In genomic region chr5:643351-643801, GRCh38 we compare ENCODE assay signal across 14 cellular contexts. TPM values are rescaled to one million over a fixed set of nuclear protein-coding genes. Genes with fewer than 3 reads are reported as not detected.
A peak's percentile ranks its signal among the peaks of the same experiment; 100 is the strongest.
DNase-seq lines count a peak whose midpoint lies in the region; ATAC-seq and TF ChIP-seq lines count a peak whose summit lies in the region.
"Had no signal": no experiment of that assay in that cellular context is flagged by ENCODE, and none has a peak within 500 bp of the region (broad histone marks: within the 10 kb centered on the region; RNA-seq: fewer than 3 reads in every experiment).

No MANE protein-coding gene starts in this region.

- no peaks in the 10 kb centered on the region for H3K4me1 Mint-ChIP-seq in CD8-positive, alpha-beta T cell (ENCODE audit: low read depth)

- no peaks in the 10 kb centered on the region for H3K27me3 ChIP-seq in DOHH2 (ENCODE audit: control insufficient read depth, low read length)
- no peaks in the 10 kb centered on the region for H3K27me3 ChIP-seq in CD8-positive, alpha-beta T cell (ENCODE audit: insufficient read depth, low read length)

- H3K4me2 ChIP-seq in DOHH2 (ENCODE audit: low read length) (peak overlapping the region; percentile 19; the same call in 1 of the 2 replicates), OCI-LY7 (ENCODE audit: low read length) (peak overlapping the region; percentile 37; the same call in 1 of the 2 replicates)

- intact Hi-C loops in OCI-LY7 (cut with micrococcal nuclease; ENCODE audit: unreplicated experiment), result no loop called here
- intact Hi-C loops in CD8-positive, alpha-beta T cell (cut with DNase I, micrococcal nuclease), result no loop called here
- intact Hi-C loops in Right ventricle myocardium superior (cut with DNase I), result no loop called here

- no peaks in the 10 kb centered on the region for H4K20me1 ChIP-seq in DOHH2 (ENCODE audit: control insufficient read depth, insufficient read depth, low read depth, low read length)
- no peaks in the 10 kb centered on the region for H4K20me1 ChIP-seq in OCI-LY7 (ENCODE audit: insufficient read depth, low read length)

- no TSS peak for BruUV-seq in OCI-LY7 (replicated peaks; lab: Mats Ljungman, UMichigan)

- no peaks in the 10 kb centered on the region for H3K9me3 Mint-ChIP-seq in CD8-positive, alpha-beta T cell
- H3K9me3 Mint-ChIP-seq: activated naive CD8-positive, alpha-beta T cell treated with anti-CD3 and anti-CD28 coated beads, Interleukin-2, amount 50 U/mL, for 24 hours; CD4-positive, alpha-beta memory T cell had no signal

- TF ChIP-seq CTCF in DOHH2 (IDR thresholded peaks at IDR 0.05; ENCODE audit: low read depth, low read length, poor library complexity, severe bottlenecking) (no peak), OCI-LY7 (conservative IDR thresholded peaks at IDR 0.05; ENCODE audit: low read length) (peak; percentile 27; the same call in 1 of the 2 replicates)
- no peak for TF ChIP-seq CTCF in CD8-positive, alpha-beta T cell (IDR thresholded peaks at IDR 0.05)

- no peaks in the 10 kb centered on the region for H3K27me3 Mint-ChIP-seq in CD8-positive, alpha-beta T cell (ENCODE audit: low read depth)
- H3K27me3 Mint-ChIP-seq: activated naive CD8-positive, alpha-beta T cell treated with anti-CD3 and anti-CD28 coated beads, Interleukin-2, amount 50 U/mL, for 24 hours; CD4-positive, alpha-beta memory T cell had no signal

- no peak overlapping the region for H3K4me3 ChIP-seq in DOHH2 (ENCODE audit: low read length)
- H3K4me3 ChIP-seq in OCI-LY7 (ENCODE audit: low read depth, low read length, poor library complexity, severe bottlenecking), result no peak overlapping the region
- H3K4me3 ChIP-seq in CD8-positive, alpha-beta T cell (ENCODE audit: low read depth, low read length), result no peak overlapping the region

- H3K27ac Mint-ChIP-seq in CD8-positive, alpha-beta T cell, result no peak overlapping the region
- H3K27ac Mint-ChIP-seq: activated naive CD8-positive, alpha-beta T cell treated with anti-CD3 and anti-CD28 coated beads, Interleukin-2, amount 50 U/mL, for 24 hours; CD4-positive, alpha-beta memory T cell had no signal

- no peaks in the 10 kb centered on the region for H3F3A ChIP-seq in DOHH2 (ENCODE audit: control insufficient read depth, insufficient read depth)

- POLR2A ChIA-PET in OCI-LY7 (lab: Charles Lee), result interaction anchor here (1.0 kb wide), 1 partner anchor 30 kb away, joined by 3 read pairs; no protein-coding TSS in a partner anchor
- POLR2A ChIA-PET in CD8-positive, alpha-beta T cell (lab: Charles Lee), result interaction anchor here (0.6 kb wide), 1 partner anchor 358 kb away, joined by 3 read pairs; no protein-coding TSS in a partner anchor

- ATAC-seq in GM19397 (IDR thresholded peaks at IDR 0.05; ENCODE audit: unreplicated experiment), result peak; percentile 14
- peak; percentile 34 for ATAC-seq in HG03108 (IDR thresholded peaks at IDR 0.05; ENCODE audit: unreplicated experiment)
- no peak for ATAC-seq in CD8-positive, alpha-beta T cell
- no peak for ATAC-seq in Right ventricle myocardium superior (ENCODE audit: poor library complexity)
- ATAC-seq: activated naive CD8-positive, alpha-beta T cell treated with anti-CD3 and anti-CD28 coated beads, Interleukin-2, amount 50 U/mL, for 24 hours had no signal

- no peak overlapping the region for H3K4me3 Mint-ChIP-seq in CD8-positive, alpha-beta T cell
- H3K4me3 Mint-ChIP-seq: activated naive CD8-positive, alpha-beta T cell treated with anti-CD3 and anti-CD28 coated beads, Interleukin-2, amount 50 U/mL, for 24 hours; CD4-positive, alpha-beta memory T cell had no signal

- peaks cover 17% of the 10 kb centered on the region for H3K9me3 ChIP-seq in DOHH2 (ENCODE audit: control insufficient read depth, insufficient read depth, low read length)
- H3K9me3 ChIP-seq in OCI-LY7 (ENCODE audit: low read length), result 0 out of 2 replicates have a peak, but pooled peaks cover 6% of the 10 kb centered on the region
- no peaks in the 10 kb centered on the region for H3K9me3 ChIP-seq in CD8-positive, alpha-beta T cell (ENCODE audit: low read length)

- H3K27ac ChIP-seq in DOHH2 (ENCODE audit: low read depth, low read length), result no peak overlapping the region
- H3K27ac ChIP-seq in OCI-LY7 (ENCODE audit: low read depth, low read length, poor library complexity, severe bottlenecking), result no peak overlapping the region
- H3K27ac ChIP-seq in CD8-positive, alpha-beta T cell (ENCODE audit: low read depth, low read length), result no peak overlapping the region

- DNase-seq in OCI-LY7 (ENCODE audit: low spot score) (peak; percentile 78), MV-4-11 (lab: John Stamatoyannopoulos, UW) (no peak), Right ventricle myocardium superior (no peak)
- DNase-seq in CD8-positive, alpha-beta T cell, result no peak
- no peak for DNase-seq in activated T-cell treated with anti-CD3 and anti-CD28 coated beads, Interleukin-2, amount 50 U/mL, for 48 hours
- DNase-seq: activated CD4-positive, alpha-beta T cell treated with anti-CD3 and anti-CD28 coated beads for 4 hours; activated naive CD8-positive, alpha-beta T cell treated with anti-CD3 and anti-CD28 coated beads, Interleukin-2, amount 50 U/mL, for 24 hours; CD4-positive, alpha-beta memory T cell; effector CD4-positive, alpha-beta T cell; NCI-H1048; SHP77 treated with DMSO at 0.1 percent for 48 hours had no signal

- H3K79me2 ChIP-seq in DOHH2 (ENCODE audit: control insufficient read depth, low read length) (no peaks in the 10 kb centered on the region), OCI-LY7 (ENCODE audit: insufficient read depth, low read depth, low read length) (no peaks in the 10 kb centered on the region)

- peaks cover 12% of the 10 kb centered on the region for H3K4me1 ChIP-seq in DOHH2 (ENCODE audit: control insufficient read depth, low read length)
- peaks cover 15% of the 10 kb centered on the region for H3K4me1 ChIP-seq in OCI-LY7 (ENCODE audit: insufficient read depth, low read length, poor library complexity, severe bottlenecking)
- H3K4me1 ChIP-seq in CD8-positive, alpha-beta T cell (ENCODE audit: insufficient read depth, low read length), result no peaks in the 10 kb centered on the region

- CTCF ChIA-PET in OCI-LY7 (lab: Charles Lee; ENCODE audit: unreplicated experiment), result no interaction called here
- CTCF ChIA-PET in CD8-positive, alpha-beta T cell (lab: Charles Lee), result interaction anchor here (1.2 to 1.3 kb wide), 2 partner anchors 212 to 373 kb away, joined by 3 read pairs; no protein-coding TSS in a partner anchor

- H3K9me2 ChIP-seq in DOHH2 (replicated peaks; ENCODE audit: control insufficient read depth, low read length) (no peaks in the 10 kb centered on the region), OCI-LY7 (ENCODE audit: insufficient read depth, low read length) (no peaks in the 10 kb centered on the region)

- H3K36me3 ChIP-seq in DOHH2 (ENCODE audit: control insufficient read depth, low read length), result peaks cover 93% of the 10 kb centered on the region
- H3K36me3 ChIP-seq in OCI-LY7 (ENCODE audit: insufficient read depth, low read length), result peaks cover 90% of the 10 kb centered on the region
- H3K36me3 ChIP-seq in CD8-positive, alpha-beta T cell (ENCODE audit: insufficient read depth, low read length), result peaks cover 10% of the 10 kb centered on the region

- H3K36me3 Mint-ChIP-seq in CD8-positive, alpha-beta T cell, result peaks cover 57% of the 10 kb centered on the region

- H2AFZ ChIP-seq in OCI-LY7 (ENCODE audit: low read length), result no peak overlapping the region

RNA-seq across cellular contexts. Expression of gene CEP72, which starts 31.2 kb away (rescaled TPM):
- 26.9 and 27.2 TPM in 2 replicates for total RNA-seq in OCI-LY7 (2014; rRNA removed; shearing (Covaris generic))
- total RNA-seq in OCI-LY7 (2022), result 41.1 and 42.7 TPM in 2 replicates
- total RNA-seq in CD8-positive, alpha-beta T cell, result 1 to 10 TPM; 7.4 to 8.9 TPM
- total RNA-seq in Right ventricle myocardium superior, result 1.7 TPM

RNA-seq across cellular contexts. Expression of gene TPPP, which starts 49.8 kb away (rescaled TPM):
- not detected in 2 replicates for total RNA-seq in OCI-LY7 (2014; rRNA removed; shearing (Covaris generic))
- not detected in 2 replicates for total RNA-seq in OCI-LY7 (2022)
- total RNA-seq in CD8-positive, alpha-beta T cell, result 1 to 10 TPM; 5.1 to 5.4 TPM
- 39.7 TPM for total RNA-seq in Right ventricle myocardium superior

Comparison
In these comparisons a context has a peak if more than half of its experiments do, and no peak if none do; other contexts are left out.
1. ATAC-seq: peak in GM19397 (single experiment) and HG03108 (single experiment); none in CD8-positive, alpha-beta T cell (single experiment) and Right ventricle myocardium superior (single experiment).
2. RNA of gene TPPP, which starts 49.8 kb away (total RNA-seq): 39.7 TPM in Right ventricle myocardium superior (single experiment) and 5.1 to 5.4 TPM in CD8-positive, alpha-beta T cell; not detected in OCI-LY7; every median in the first group is over 4 times any median in the second.